ENCODE assay signal across 8 cellular contexts in genomic region chr9:131503626-131504465, GRCh38. TPM values are rescaled to one million over a fixed set of nuclear protein-coding genes. Genes with fewer than 3 reads are reported as not detected.
DNase-seq lines count a peak whose midpoint lies in the region; ATAC-seq and TF ChIP-seq lines count a peak whose summit lies in the region.

No MANE protein-coding gene starts in this region.

- H3K9me3 ChIP-seq in ES-I3 (ENCODE audit: control insufficient read depth, insufficient read depth, low read length) (no peaks in the 10 kb centered on the region), MG63 (no peaks in the 10 kb centered on the region), osteoblast (ENCODE audit: low read depth, low read length) (no peaks in the 10 kb centered on the region), aorta (ENCODE audit: control insufficient read depth, low read length) (no peaks in the 10 kb centered on the region)

- H2AFZ ChIP-seq in osteoblast (ENCODE audit: low read length): peak overlapping the region; percentile 67

- H3K4me2 ChIP-seq in osteoblast (ENCODE audit: insufficient read depth, low read length): peak overlapping the region; percentile 82

- H4K20me1 ChIP-seq in osteoblast (ENCODE audit: insufficient read depth, low read length): peaks cover 13% of the 10 kb centered on the region

- peaks cover 38% of the 10 kb centered on the region for H3K79me2 ChIP-seq in osteoblast (ENCODE audit: insufficient read depth, low read length)

- H3K27ac ChIP-seq in osteoblast (ENCODE audit: low read depth, low read length) (peak overlapping the region; percentile 31), aorta (ENCODE audit: low read depth in 1 of 2, low read length in 2 of 2) (no peak overlapping the region)

- intact Hi-C loops in aorta (cut with DNase I): loop anchor here in 1 of 2 donors (10.0 kb wide), 1 partner anchor 241 kb away; the partner anchor contains the start of gene RAPGEF1

- H3K4me3 ChIP-seq in MG63 (peak overlapping the region; percentile 51), osteoblast (ENCODE audit: insufficient read depth, low read length) (peak overlapping the region; percentile 81), aorta (ENCODE audit: low read length in 2 of 2) (peak overlapping the region; percentile 35 to 48)

- TF ChIP-seq POLR2A in erythroblast (IDR thresholded peaks at IDR 0.05; ENCODE audit: low read length): no peak

- peak overlapping the region; percentile 71 for H3K9ac ChIP-seq in ES-I3 (ENCODE audit: low read depth, low read length)

- H3K27me3 ChIP-seq in MG63 (no peaks in the 10 kb centered on the region), osteoblast (ENCODE audit: insufficient read depth, low read length) (no peaks in the 10 kb centered on the region), aorta (ENCODE audit: control insufficient read depth in 1 of 2, insufficient read depth in 2 of 2, low read length in 1 of 2) (no peaks in the 10 kb centered on the region)

- no peak for DNase-seq in MG63
- DNase-seq in activated CD8-positive, alpha-beta memory T cell treated with anti-CD3 and anti-CD28 coated beads, Interleukin-2, amount 50 U/mL, for 1 hour (ENCODE audit: extremely low read depth): peak; percentile 40
- DNase-seq in erythroblast (lab: John Stamatoyannopoulos, UW): peak; percentile 13 to 20
- DNase-seq in osteoblast (ENCODE audit: insufficient read length, low spot score, missing footprints): peak; percentile 92
- no peak for DNase-seq in aorta
- DNase-seq in NCI-H510A treated with DMSO at 0.1 percent for 48 hours (lab: John Stamatoyannopoulos, UW): no peak

- no peak for TF ChIP-seq CTCF in osteoblast (IDR thresholded peaks at IDR 0.05; ENCODE audit: extremely low read depth, low read depth, low read length)

- H3K36me3 ChIP-seq in ES-I3 (ENCODE audit: insufficient read depth, low read length) (no peaks in the 10 kb centered on the region), MG63 (peaks cover 31% of the 10 kb centered on the region), osteoblast (ENCODE audit: insufficient read depth, low read length) (peaks cover 26% of the 10 kb centered on the region), aorta (ENCODE audit: control insufficient read depth in 1 of 2, insufficient read depth in 2 of 2, low read length in 1 of 2) (no peaks in the 10 kb centered on the region)

- WGBS in aorta, 2 donors: 11 to 15% methylated on average over 32 of the region's 32 CpGs

- ATAC-seq in aorta (ENCODE audit: low FRiP score): no peak
- no peak for ATAC-seq in HG02840 (IDR thresholded peaks at IDR 0.05; ENCODE audit: low FRiP score, unreplicated experiment)

- H3K4me1 ChIP-seq in ES-I3 (ENCODE audit: insufficient read depth, low read length) (no peaks in the 10 kb centered on the region; the same call in 1 of the 2 replicates), osteoblast (ENCODE audit: insufficient read depth, low read length) (peaks cover 15% of the 10 kb centered on the region), aorta (ENCODE audit: control insufficient read depth in 1 of 2, insufficient read depth in 2 of 2, low read length in 2 of 2) (no peaks in the 10 kb centered on the region)

RNA-seq across cellular contexts. Expression of gene POMT1, which starts 1.1 kb away (rescaled TPM):
- total RNA-seq in MG63 (2014; rRNA removed; shearing (Covaris generic); ENCODE audit: low replicate concordance): 6.7 and 12.8 TPM in 2 replicates
- 32.6 and 33.9 TPM in 2 replicates for total RNA-seq in osteoblast
- 10 to 100 TPM; 22.0 to 33.1 TPM for total RNA-seq in aorta
- 10 to 100 TPM; 10.0 to 97.0 TPM for polyA plus RNA-seq in aorta

RNA-seq across cellular contexts. Expression of gene UCK1, which starts 27.2 kb away (rescaled TPM):
- total RNA-seq in MG63 (2014; rRNA removed; shearing (Covaris generic); ENCODE audit: low replicate concordance): 19.3 and 30.6 TPM in 2 replicates
- 19.5 and 22.4 TPM in 2 replicates for total RNA-seq in osteoblast
- 10 to 100 TPM; 24.5 to 28.3 TPM for total RNA-seq in aorta
- 10 to 100 TPM; 35.7 to 45.7 TPM for polyA plus RNA-seq in aorta

RNA-seq across cellular contexts. Expression of gene PRRT1B, which starts 41.5 kb away (rescaled TPM):
- not detected in 2 replicates for total RNA-seq in MG63 (2014; rRNA removed; shearing (Covaris generic); ENCODE audit: low replicate concordance)
- total RNA-seq in osteoblast (not detected in 2 replicates), aorta (not detected)
- polyA plus RNA-seq in aorta: not detected

Comparison
In these comparisons a context has a peak if more than half of its experiments do, and no peak if none do; other contexts are left out.
1. DNase-seq: peak in activated CD8-positive, alpha-beta memory T cell treated with anti-CD3 and anti-CD28 coated beads, Interleukin-2, amount 50 U/mL, for 1 hour (single experiment), erythroblast (2 of 2) and osteoblast (single experiment); none in MG63 (single experiment), aorta (0 of 2) and NCI-H510A treated with DMSO at 0.1 percent for 48 hours (single experiment).
2. Peak in every context shown above with its lines, with median percentiles within 50 percentile points of each other: H3K4me3 ChIP-seq.